ENCODE assay signal across 31 cellular contexts in the genomic region with DNA sequence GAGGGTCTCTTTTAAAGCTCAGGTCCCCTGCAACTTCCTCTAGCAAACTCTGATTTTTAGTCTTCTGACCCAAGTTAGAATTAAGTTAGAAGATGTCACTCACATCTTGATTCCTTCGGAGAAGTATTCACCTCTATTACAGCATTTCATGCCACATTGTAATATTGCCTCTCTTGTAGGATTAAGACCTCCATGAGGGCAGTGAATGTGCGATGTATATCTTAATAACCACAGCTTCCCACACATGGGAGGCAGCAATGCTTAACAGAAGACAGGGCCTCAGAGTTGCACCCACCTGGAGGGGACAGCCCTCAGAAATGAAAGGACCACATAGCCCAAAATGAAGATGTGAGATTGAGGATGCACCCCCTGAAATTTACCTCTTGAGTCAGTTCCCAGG.
"Had no signal": no experiment of that assay in that cellular context is flagged by ENCODE, and none has a peak within 500 bp of the region (broad histone marks: within the 10 kb centered on the region; RNA-seq: fewer than 3 reads in every experiment).

No MANE protein-coding gene starts in this region.

- H3K27me3 ChIP-seq: heart right ventricle, left lung, neutrophil, ovary, upper lobe of left lung, vagina had no signal

- H3K27ac ChIP-seq: heart right ventricle, left lung, lower lobe of right lung, neutrophil, ovary, prostate gland, upper lobe of left lung, vagina had no signal

- H3K36me3 ChIP-seq: heart right ventricle, left lung, lower lobe of right lung, neutrophil, ovary, prostate gland, upper lobe of left lung, vagina had no signal

- ATAC-seq: activated CD8-positive, alpha-beta memory T cell treated with anti-CD3 and anti-CD28 coated beads, Interleukin-2, amount 10 ng/mL, durations not matched to agents 7 days and 5 days; activated CD8-positive, alpha-beta T cell treated with anti-CD3 and anti-CD28 coated beads, Interleukin-2, amount 10 ng/mL, durations not matched to agents 7 days and 5 days; left lung; lower lobe of right lung; sciatic nerve; stimulated activated memory B cell treated with anti-CD40 and anti-IgM and Interleukin-4, amounts not matched to agents 10 μg/mL and 1 μg/mL and 100 μg/mL, for 72 hours; stimulated activated naive CD8-positive, alpha-beta T cell treated with anti-CD3 and anti-CD28 coated beads, Interleukin-15, amount 100 ng/mL, for 72 hours; T-helper 17 cell; WTC11 had no signal

- H3K36me3 Mint-ChIP-seq: activated CD8-positive, alpha-beta memory T cell treated with anti-CD3 and anti-CD28 coated beads, Interleukin-2, amount 10 ng/mL, durations not matched to agents 7 days and 5 days; activated naive CD4-positive, alpha-beta T cell treated with anti-CD3 and anti-CD28 coated beads, Interleukin-2, amount 50 U/mL, for 24 hours; brain; stimulated activated memory B cell treated with anti-CD40 and anti-IgM and Interleukin-4, amounts not matched to agents 10 μg/mL and 1 μg/mL and 100 μg/mL, for 72 hours; WTC11 had no signal

- H3K4me3 Mint-ChIP-seq: activated CD8-positive, alpha-beta memory T cell treated with anti-CD3 and anti-CD28 coated beads, Interleukin-2, amount 10 ng/mL, durations not matched to agents 7 days and 5 days; activated CD8-positive, alpha-beta T cell treated with anti-CD3 and anti-CD28 coated beads, Interleukin-2, amount 10 ng/mL, durations not matched to agents 7 days and 5 days; activated naive CD4-positive, alpha-beta T cell treated with anti-CD3 and anti-CD28 coated beads, Interleukin-2, amount 50 U/mL, for 24 hours; brain; nephron progenitor cell; stimulated activated memory B cell treated with anti-CD40 and anti-IgM and Interleukin-4, amounts not matched to agents 10 μg/mL and 1 μg/mL and 100 μg/mL, for 72 hours; stimulated activated naive CD8-positive, alpha-beta T cell treated with anti-CD3 and anti-CD28 coated beads, Interleukin-15, amount 100 ng/mL, for 72 hours; T-helper 17 cell; WTC11 had no signal

- H3K27me3 Mint-ChIP-seq: activated CD8-positive, alpha-beta memory T cell treated with anti-CD3 and anti-CD28 coated beads, Interleukin-2, amount 10 ng/mL, durations not matched to agents 7 days and 5 days had no signal

- H3K27ac Mint-ChIP-seq: activated CD8-positive, alpha-beta memory T cell treated with anti-CD3 and anti-CD28 coated beads, Interleukin-2, amount 10 ng/mL, durations not matched to agents 7 days and 5 days; activated CD8-positive, alpha-beta T cell treated with anti-CD3 and anti-CD28 coated beads, Interleukin-2, amount 10 ng/mL, durations not matched to agents 7 days and 5 days; activated naive CD4-positive, alpha-beta T cell treated with anti-CD3 and anti-CD28 coated beads, Interleukin-2, amount 50 U/mL, for 24 hours; activated T-helper 2 cell treated with anti-CD3 and anti-CD28 coated beads, Interferon-gamma antibody, Interleukin-2, Interleukin-4, amounts not matched to agents 10 μg/mL and 5 μg/mL and 100 μg/mL, durations not matched to agents 14 hours and 24 hours and 36 hours; brain; nephron progenitor cell; stimulated activated memory B cell treated with anti-CD40 and anti-IgM and Interleukin-4, amounts not matched to agents 10 μg/mL and 1 μg/mL and 100 μg/mL, for 72 hours; stimulated activated naive CD8-positive, alpha-beta T cell treated with anti-CD3 and anti-CD28 coated beads, Interleukin-15, amount 100 ng/mL, for 72 hours; T-helper 17 cell; WTC11 had no signal

- H3K4me3 ChIP-seq: heart right ventricle, left lung, lower lobe of right lung, ovary, prostate gland, upper lobe of left lung, vagina had no signal

- H3K4me1 ChIP-seq: left lung, lower lobe of right lung, prostate gland, vagina had no signal

- H3K4me1 Mint-ChIP-seq: activated CD8-positive, alpha-beta memory T cell treated with anti-CD3 and anti-CD28 coated beads, Interleukin-2, amount 10 ng/mL, durations not matched to agents 7 days and 5 days; activated naive CD4-positive, alpha-beta T cell treated with anti-CD3 and anti-CD28 coated beads, Interleukin-2, amount 50 U/mL, for 24 hours; stimulated activated memory B cell treated with anti-CD40 and anti-IgM and Interleukin-4, amounts not matched to agents 10 μg/mL and 1 μg/mL and 100 μg/mL, for 72 hours; stimulated activated naive CD8-positive, alpha-beta T cell treated with anti-CD3 and anti-CD28 coated beads, Interleukin-15, amount 100 ng/mL, for 72 hours; T-helper 17 cell had no signal

- FAIRE-seq: endothelial cell of umbilical vein, small intestine had no signal

- H3K9me3 ChIP-seq: heart right ventricle, left lung, lower lobe of right lung, neutrophil, ovary, prostate gland, upper lobe of left lung, vagina had no signal

- DNase-seq: activated CD4-positive, alpha-beta T cell treated with anti-CD3 and anti-CD28 coated beads for 1 hour; activated CD4-positive, alpha-beta T cell treated with anti-CD3 and anti-CD28 coated beads, Interleukin-2, amount 50 U/mL, for 1 hour; activated CD8-positive, alpha-beta memory T cell treated with anti-CD3 and anti-CD28 coated beads, Interleukin-2, amount 10 ng/mL, durations not matched to agents 7 days and 5 days; activated CD8-positive, alpha-beta T cell treated with anti-CD3 and anti-CD28 coated beads, Interleukin-2, amount 10 ng/mL, durations not matched to agents 7 days and 5 days; activated T-cell treated with anti-CD3 and anti-CD28 coated beads, Interleukin-2, amount 50 U/mL, for 48 hours; anterior cingulate cortex; central memory CD4-positive, alpha-beta T cell; heart right ventricle; left lung; lower lobe of right lung; nephron progenitor cell; ovary; retina; small intestine; stimulated activated CD4-positive, alpha-beta T cell treated with anti-CD3 and anti-CD28 coated beads, Interleukin-1b, Interleukin-23, amount 100 ng/mL, for 48 hours; stimulated activated CD4-positive, alpha-beta T cell treated with anti-CD3 and anti-CD28 coated beads, Interleukin-4, amount 100 ng/mL, for 4 hours; stimulated activated CD8-positive, alpha-beta memory T cell treated with anti-CD3 and anti-CD28 coated beads, Interleukin-4, amount 100 ng/mL, for 48 hours; stimulated activated naive CD8-positive, alpha-beta T cell treated with anti-CD3 and anti-CD28 coated beads, Interleukin-15, amount 100 ng/mL, for 72 hours; substantia nigra; T-helper 17 cell; upper lobe of left lung had no signal

- H3K9me3 Mint-ChIP-seq: activated T-helper 2 cell treated with anti-CD3 and anti-CD28 coated beads, Interferon-gamma antibody, Interleukin-2, Interleukin-4, amounts not matched to agents 10 μg/mL and 5 μg/mL and 100 μg/mL, durations not matched to agents 14 hours and 24 hours and 36 hours; nephron progenitor cell; stimulated activated naive CD8-positive, alpha-beta T cell treated with anti-CD3 and anti-CD28 coated beads, Interleukin-15, amount 100 ng/mL, for 72 hours had no signal
